Comparison of ENCODE assay signal across 14 cellular contexts in the genomic region with DNA sequence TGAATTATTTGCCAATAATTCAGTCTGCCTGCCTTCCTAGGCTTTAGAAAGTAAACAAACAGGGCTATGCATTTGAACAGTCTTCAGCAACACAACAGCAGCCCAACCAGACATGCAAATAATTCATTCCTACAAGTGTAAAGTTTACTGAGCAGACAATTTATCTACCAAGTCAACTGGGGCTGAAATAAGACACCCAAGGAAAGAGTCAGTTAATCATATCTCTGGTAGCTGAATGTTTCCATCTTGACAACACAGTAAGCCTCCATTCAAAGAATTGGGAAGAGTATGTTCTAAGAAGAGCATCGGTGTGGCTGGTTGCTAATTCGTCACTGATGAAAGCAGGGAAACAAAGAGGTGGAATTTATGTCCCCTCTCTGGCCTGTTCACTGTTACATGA. TPM values are rescaled to one million over a fixed set of nuclear protein-coding genes. Genes with fewer than 3 reads are reported as not detected.
DNase-seq lines count a peak whose midpoint lies in the region; ATAC-seq and TF ChIP-seq lines count a peak whose summit lies in the region.
"Had no signal": no experiment of that assay in that cellular context is flagged by ENCODE, and none has a peak within 500 bp of the region (broad histone marks: within the 10 kb centered on the region; RNA-seq: fewer than 3 reads in every experiment).

No MANE protein-coding gene starts in this region.

- peak overlapping the region; percentile 82 for H3K27ac Mint-ChIP-seq in activated naive CD4-positive, alpha-beta T cell treated with anti-CD3 and anti-CD28 coated beads, Interleukin-2, amount 10 ng/mL, durations not matched to agents 7 days and 5 days
- H3K27ac Mint-ChIP-seq in activated naive CD4-positive, alpha-beta T cell treated with anti-CD3 and anti-CD28 coated beads, Interleukin-2, amount 50 U/mL, for 72 hours, result no peak overlapping the region
- H3K27ac Mint-ChIP-seq in CD8-positive, alpha-beta T cell, result peak overlapping the region; percentile 58
- H3K27ac Mint-ChIP-seq in T-cell (peak overlapping the region in 1 of 2 donors; percentile 96), GM23338 (no peak overlapping the region)
- H3K27ac Mint-ChIP-seq in naive thymus-derived CD8-positive, alpha-beta T cell, result peak overlapping the region in 8 of 10 donors; percentile 13 to 98 (median 70)

- H3K27ac ChIP-seq in CD8-positive, alpha-beta T cell (ENCODE audit: low read depth, low read length), result peak overlapping the region; percentile 47
- H3K27ac ChIP-seq in GM23338 (ENCODE audit: low read depth), result no peak overlapping the region
- H3K27ac ChIP-seq: GM23248, RWPE1 had no signal

- H3K9me3 Mint-ChIP-seq in activated naive CD4-positive, alpha-beta T cell treated with anti-CD3 and anti-CD28 coated beads, Interleukin-2, amount 10 ng/mL, durations not matched to agents 7 days and 5 days, result no peaks in the 10 kb centered on the region
- H3K9me3 Mint-ChIP-seq in activated naive CD4-positive, alpha-beta T cell treated with anti-CD3 and anti-CD28 coated beads, Interleukin-2, amount 50 U/mL, for 72 hours, result no peaks in the 10 kb centered on the region
- H3K9me3 Mint-ChIP-seq in CD8-positive, alpha-beta T cell, result no peaks in the 10 kb centered on the region
- H3K9me3 Mint-ChIP-seq in T-cell (no peaks in the 10 kb centered on the region), GM23338 (no peaks in the 10 kb centered on the region)
- H3K9me3 Mint-ChIP-seq in naive thymus-derived CD8-positive, alpha-beta T cell, result no peaks in the 10 kb centered on the region

- peaks cover 7% of the 10 kb centered on the region for H3K36me3 ChIP-seq in CD8-positive, alpha-beta T cell (ENCODE audit: insufficient read depth, low read length)
- no peaks in the 10 kb centered on the region for H3K36me3 ChIP-seq in GM23338 (ENCODE audit: insufficient read depth)

- no peaks in the 10 kb centered on the region for H4K20me1 ChIP-seq in GM23338 (replicated peaks; ENCODE audit: insufficient read depth)

- DNase-seq in activated naive CD4-positive, alpha-beta T cell treated with anti-CD3 and anti-CD28 coated beads, Interleukin-2, amount 10 ng/mL, durations not matched to agents 7 days and 5 days, result no peak
- no peak for DNase-seq in activated naive CD4-positive, alpha-beta T cell treated with anti-CD3 and anti-CD28 coated beads, Interleukin-2, amount 50 U/mL, for 72 hours (ENCODE audit: low spot score in 2 of 2)
- no peak for DNase-seq in CD8-positive, alpha-beta T cell
- DNase-seq in T-cell, result no peak
- DNase-seq in naive thymus-derived CD8-positive, alpha-beta T cell, result no peak
- DNase-seq in lower leg skin (ENCODE audit: low spot score in 2 of 2), result no peak
- no peak for DNase-seq in GM23338 (ENCODE audit: low spot score)
- DNase-seq: AML-193, GM23248, NCI-H1092, NCI-H2107, NCI-H345 had no signal

- H3K27me3 ChIP-seq in CD8-positive, alpha-beta T cell (ENCODE audit: insufficient read depth, low read length), result no peaks in the 10 kb centered on the region
- no peaks in the 10 kb centered on the region for H3K27me3 ChIP-seq in GM23338 (ENCODE audit: insufficient read depth)

- no peaks in the 10 kb centered on the region for H3K79me2 ChIP-seq in GM23338 (replicated peaks; ENCODE audit: insufficient read depth)

- H3K4me3 Mint-ChIP-seq in activated naive CD4-positive, alpha-beta T cell treated with anti-CD3 and anti-CD28 coated beads, Interleukin-2, amount 10 ng/mL, durations not matched to agents 7 days and 5 days, result peak overlapping the region; percentile 78
- H3K4me3 Mint-ChIP-seq in CD8-positive, alpha-beta T cell, result peak overlapping the region; percentile 75
- peak overlapping the region; percentile 18 to 90 (median 86) for H3K4me3 Mint-ChIP-seq in T-cell
- H3K4me3 Mint-ChIP-seq in naive thymus-derived CD8-positive, alpha-beta T cell, result peak overlapping the region; percentile 45 to 97 (median 94)
- no peak overlapping the region for H3K4me3 Mint-ChIP-seq in GM23338

- H3K9me2 ChIP-seq in GM23338 (ENCODE audit: insufficient read depth), result no peaks in the 10 kb centered on the region

- no peaks in the 10 kb centered on the region for H3F3A ChIP-seq in GM23338 (replicated peaks; ENCODE audit: low read depth)

- no peaks in the 10 kb centered on the region for H3K9me3 ChIP-seq in CD8-positive, alpha-beta T cell (ENCODE audit: low read length)

- 80 to 89% methylated on average over 2 of the region's 2 CpGs for WGBS in lower leg skin, 2 donors

- peak overlapping the region; percentile 70 for H3K4me3 ChIP-seq in CD8-positive, alpha-beta T cell (ENCODE audit: low read depth, low read length)
- H3K4me3 ChIP-seq in lower leg skin (ENCODE audit: low read depth, poor library complexity, severe bottlenecking), result no peak overlapping the region
- H3K4me3 ChIP-seq in GM23338, result no peak overlapping the region
- H3K4me3 ChIP-seq: GM23248 had no signal

- POLR2A ChIA-PET in CD8-positive, alpha-beta T cell (lab: Charles Lee), result interaction anchor here (0.8 to 4.4 kb wide), 4 partner anchors 12 to 76 kb away, joined by 3 to 47 read pairs (median 6); a partner anchor contains a TSS
- POLR2A ChIA-PET in T-cell (lab: Charles Lee), result no interaction called here
- POLR2A ChIA-PET in naive thymus-derived CD8-positive, alpha-beta T cell (lab: Charles Lee), result interaction anchor here (1.0 to 5.3 kb wide), 4 partner anchors 21 to 76 kb away, joined by 4 to 44 read pairs (median 17); a partner anchor contains a TSS

- no peak for ATAC-seq in activated naive CD4-positive, alpha-beta T cell treated with anti-CD3 and anti-CD28 coated beads, Interleukin-2, amount 50 U/mL, for 72 hours
- ATAC-seq in CD8-positive, alpha-beta T cell, result no peak
- ATAC-seq in T-cell (replicated peaks in 1 of 4) (no peak), GM23338 (no peak)
- no peak for ATAC-seq in naive thymus-derived CD8-positive, alpha-beta T cell

- H2AFZ ChIP-seq in GM23338, result no peak overlapping the region
- H2AFZ ChIP-seq: GM23248 had no signal

- intact Hi-C loops in CD8-positive, alpha-beta T cell (cut with DNase I, micrococcal nuclease), result no loop called here
- intact Hi-C loops in lower leg skin (cut with DNase I; ENCODE audit: low total_unique reads), result no loop called here

- H3K4me1 Mint-ChIP-seq in activated naive CD4-positive, alpha-beta T cell treated with anti-CD3 and anti-CD28 coated beads, Interleukin-2, amount 10 ng/mL, durations not matched to agents 7 days and 5 days, result peaks cover 37% of the 10 kb centered on the region
- H3K4me1 Mint-ChIP-seq in CD8-positive, alpha-beta T cell (ENCODE audit: low read depth), result peaks cover 64% of the 10 kb centered on the region
- peaks cover 44 to 62% (median 58%) of the 10 kb centered on the region in 3 donors for H3K4me1 Mint-ChIP-seq in T-cell
- H3K4me1 Mint-ChIP-seq in naive thymus-derived CD8-positive, alpha-beta T cell, result peaks cover 20 to 72% (median 61%) of the 10 kb centered on the region in 4 donors
- H3K4me1 Mint-ChIP-seq in GM23338, result peaks cover 2% of the 10 kb centered on the region; the same call in 1 of the 3 replicates

- peaks cover 22% of the 10 kb centered on the region for H3K36me3 Mint-ChIP-seq in activated naive CD4-positive, alpha-beta T cell treated with anti-CD3 and anti-CD28 coated beads, Interleukin-2, amount 10 ng/mL, durations not matched to agents 7 days and 5 days
- H3K36me3 Mint-ChIP-seq in activated naive CD4-positive, alpha-beta T cell treated with anti-CD3 and anti-CD28 coated beads, Interleukin-2, amount 50 U/mL, for 72 hours, result peaks cover 6% of the 10 kb centered on the region in 2 donors
- peaks cover 36% of the 10 kb centered on the region for H3K36me3 Mint-ChIP-seq in CD8-positive, alpha-beta T cell
- H3K36me3 Mint-ChIP-seq in T-cell, result peaks cover 24% of the 10 kb centered on the region
- H3K36me3 Mint-ChIP-seq in naive thymus-derived CD8-positive, alpha-beta T cell, result peaks cover 0 to 45% (median 20%) of the 10 kb centered on the region in 3 donors
- peaks cover 19% of the 10 kb centered on the region for H3K36me3 Mint-ChIP-seq in GM23338 (ENCODE audit: low read depth)

- TF ChIP-seq CTCF in CD8-positive, alpha-beta T cell (IDR thresholded peaks at IDR 0.05), result no peak
- TF ChIP-seq CTCF in lower leg skin (IDR thresholded peaks at IDR 0.05) (no peak), GM23338 (conservative IDR thresholded peaks at IDR 0.05; ENCODE audit: low read depth in 2 of 2) (no peak)

- peaks cover 6% of the 10 kb centered on the region for H3K27me3 Mint-ChIP-seq in activated naive CD4-positive, alpha-beta T cell treated with anti-CD3 and anti-CD28 coated beads, Interleukin-2, amount 10 ng/mL, durations not matched to agents 7 days and 5 days
- no peaks in the 10 kb centered on the region for H3K27me3 Mint-ChIP-seq in CD8-positive, alpha-beta T cell (ENCODE audit: low read depth)
- H3K27me3 Mint-ChIP-seq in T-cell (no peaks in the 10 kb centered on the region), GM23338 (ENCODE audit: insufficient read depth, low read depth, poor library complexity) (peaks cover 2% of the 10 kb centered on the region)
- H3K27me3 Mint-ChIP-seq in naive thymus-derived CD8-positive, alpha-beta T cell, result no peaks in the 10 kb centered on the region

- no peak overlapping the region for H3K4me2 ChIP-seq in GM23338

- TF ChIP-seq POLR2A in lower leg skin (IDR thresholded peaks at IDR 0.05), result no peak

- CTCF ChIA-PET in activated naive CD4-positive, alpha-beta T cell treated with anti-CD3 and anti-CD28 coated beads, Interleukin-2, amount 10 ng/mL, durations not matched to agents 7 days and 5 days (lab: Charles Lee), result interaction anchor here (0.9 to 6.2 kb wide), 3 partner anchors 15 to 295 kb away, joined by 3 to 43 read pairs (median 3); no protein-coding TSS in a partner anchor
- CTCF ChIA-PET in CD8-positive, alpha-beta T cell (lab: Charles Lee), result interaction anchor here (1.0 to 11.6 kb wide), 6 partner anchors 10 to 271 kb away, joined by 3 to 127 read pairs (median 6); a partner anchor contains a TSS
- CTCF ChIA-PET in T-cell (lab: Charles Lee), result interaction anchor here (0.5 to 2.8 kb wide), 5 partner anchors 10 to 254 kb away, joined by 3 to 30 read pairs (median 5); a partner anchor contains a TSS

- peaks cover 35% of the 10 kb centered on the region for H3K4me1 ChIP-seq in CD8-positive, alpha-beta T cell (ENCODE audit: insufficient read depth, low read length)
- H3K4me1 ChIP-seq in GM23338 (ENCODE audit: insufficient read depth), result no peaks in the 10 kb centered on the region

RNA-seq across cellular contexts. Expression of a gene that starts 38.3 kb away (rescaled TPM):
- 10 to 100 TPM in 1 of 2 donors, 1 to 10 TPM in 1; 5.1 to 10.5 TPM for total RNA-seq in activated naive CD4-positive, alpha-beta T cell treated with anti-CD3 and anti-CD28 coated beads, Interleukin-2, amount 50 U/mL, for 72 hours
- total RNA-seq in CD8-positive, alpha-beta T cell, result 1 to 10 TPM; 2.6 to 3.6 TPM
- total RNA-seq in T-cell, result 1 to 10 TPM; 3.2 to 5.8 (median 5.1) TPM
- 1 to 10 TPM; 4.7 to 6.2 TPM for total RNA-seq in naive thymus-derived CD8-positive, alpha-beta T cell
- 1 to 10 TPM in 2 of 3 donors, under 1 TPM in 1; 0.80 to 1.5 (median 1.3) TPM for polyA plus RNA-seq in naive thymus-derived CD8-positive, alpha-beta T cell
- 1 to 10 TPM; 6.3 to 8.2 (median 7.0) TPM for total RNA-seq in lower leg skin
- 3.1 and 3.2 TPM in 2 replicates for total RNA-seq in GM23338 (2014; rRNA removed; shearing (Covaris generic))
- polyA plus RNA-seq in GM23338 (2016; fragmentation: Nextera tagmentation; extraction: Ambion mirVana), result 1.7 and 3.6 TPM in 2 replicates

RNA-seq across cellular contexts. Expression of a gene that starts 41.6 kb away (rescaled TPM):
- 1 to 10 TPM; 2.0 to 6.3 TPM for total RNA-seq in activated naive CD4-positive, alpha-beta T cell treated with anti-CD3 and anti-CD28 coated beads, Interleukin-2, amount 50 U/mL, for 72 hours
- total RNA-seq in CD8-positive, alpha-beta T cell, result 1 to 10 TPM; 2.5 to 2.6 TPM
- total RNA-seq in T-cell (1 to 10 TPM; 3.1 to 4.7 (median 3.8) TPM), lower leg skin (10 to 100 TPM; 11.0 to 15.4 (median 12.8) TPM)
- 1 to 10 TPM; 6.7 to 7.2 TPM for total RNA-seq in naive thymus-derived CD8-positive, alpha-beta T cell
- polyA plus RNA-seq in naive thymus-derived CD8-positive, alpha-beta T cell, result 1 to 10 TPM; 6.1 to 7.1 (median 6.3) TPM
- total RNA-seq in GM23338 (2014; rRNA removed; shearing (Covaris generic)), result 16.2 and 17.6 TPM in 2 replicates
- 11.6 and 12.5 TPM in 2 replicates for polyA plus RNA-seq in GM23338 (2016; fragmentation: Nextera tagmentation; extraction: Ambion mirVana)
- total RNA-seq: HT-29 had no signal

RNA-seq across cellular contexts. Expression of a gene that starts 52.2 kb away (rescaled TPM):
- 10 to 100 TPM in 1 of 2 donors, 1 to 10 TPM in 1; 6.4 to 15.4 TPM for total RNA-seq in activated naive CD4-positive, alpha-beta T cell treated with anti-CD3 and anti-CD28 coated beads, Interleukin-2, amount 50 U/mL, for 72 hours
- 10 to 100 TPM in 1 of 2 experiments, 1 to 10 TPM in 1; 9.6 to 10.3 TPM for total RNA-seq in CD8-positive, alpha-beta T cell
- total RNA-seq in T-cell, result 10 to 100 TPM; 18.3 to 41.0 (median 38.7) TPM
- 10 to 100 TPM; 34.5 to 35.3 TPM for total RNA-seq in naive thymus-derived CD8-positive, alpha-beta T cell
- polyA plus RNA-seq in naive thymus-derived CD8-positive, alpha-beta T cell, result 10 to 100 TPM; 23.0 to 28.8 (median 24.3) TPM
- total RNA-seq in lower leg skin, result 10 to 100 TPM; 39.8 to 47.4 (median 45.4) TPM
- total RNA-seq in GM23338 (2014; rRNA removed; shearing (Covaris generic)), result 14.1 and 19.5 TPM in 2 replicates
- 5.2 and 5.4 TPM in 2 replicates for polyA plus RNA-seq in GM23338 (2016; fragmentation: Nextera tagmentation; extraction: Ambion mirVana)

Comparison
In these comparisons a context has a peak if more than half of its experiments do, and no peak if none do; other contexts are left out.
1. H3K27ac Mint-ChIP-seq: peak in activated naive CD4-positive, alpha-beta T cell treated with anti-CD3 and anti-CD28 coated beads, Interleukin-2, amount 10 ng/mL, durations not matched to agents 7 days and 5 days (single experiment), CD8-positive, alpha-beta T cell (single experiment) and naive thymus-derived CD8-positive, alpha-beta T cell (8 of 10); none in activated naive CD4-positive, alpha-beta T cell treated with anti-CD3 and anti-CD28 coated beads, Interleukin-2, amount 50 U/mL, for 72 hours (0 of 2) and GM23338 (single experiment).
2. POLR2A ChIA-PET loops: an anchor here in CD8-positive, alpha-beta T cell (0.8 to 4.4 kb wide) and naive thymus-derived CD8-positive, alpha-beta T cell (1.0 to 5.3 kb wide); none called in T-cell.